ENCODE assay signal across 1 cellular context in genomic region chr19:51094696-51095279, GRCh38.
TF ChIP-seq lines count a peak whose summit lies in the region.

No MANE protein-coding gene starts in this region.

TF ChIP-seq in K562, 482 proteins besides CTCF, POLR2A, EP300 and RAD21:
- no peak for TF ChIP-seq ZNF584 (CRISPR knock-in tag; IDR thresholded peaks at IDR 0.05; ENCODE audit: low read depth)
- peak; percentile 30 for TF ChIP-seq ETV1 (tag; conservative IDR thresholded peaks at IDR 0.05; ENCODE audit: low read depth)
- peak in 1 of 2 experiments; percentile 53; a peak in 1 of 4 replicates for TF ChIP-seq MAZ (CRISPR knock-in tag; conservative IDR thresholded peaks at IDR 0.05 in 1 of 2, IDR thresholded peaks at IDR 0.05 in 1 of 2)
- TF ChIP-seq POLR2G (IDR thresholded peaks at IDR 0.05; ENCODE audit: low read depth, low read length): no peak
- no peak for TF ChIP-seq ZNF324 (CRISPR knock-in tag; IDR thresholded peaks at IDR 0.05)
- no peak for TF ChIP-seq MGA (IDR thresholded peaks at IDR 0.05)
- no peak for TF ChIP-seq KDM4B (IDR thresholded peaks at IDR 0.05; ENCODE audit: borderline replicate concordance in 2 of 2, low read depth in 1 of 2)
- no peak for TF ChIP-seq FOXK2 (conservative IDR thresholded peaks at IDR 0.05 in 1 of 2, IDR thresholded peaks at IDR 0.05 in 1 of 2; ENCODE audit: low read depth in 2 of 2)
- no peak for TF ChIP-seq DNMT1 (IDR thresholded peaks at IDR 0.05)
- TF ChIP-seq ZBTB7A (IDR thresholded peaks at IDR 0.05; ENCODE audit: borderline replicate concordance, control insufficient read depth, low read depth, low read length): peak; percentile 46; the same call in 1 of the 2 replicates
- TF ChIP-seq ARID2 (IDR thresholded peaks at IDR 0.05): 0 out of 2 replicates have a peak, but pooled peaks have one; percentile 54
- peak; percentile 67; the same call in 1 of the 2 replicates for TF ChIP-seq CC2D1A (IDR thresholded peaks at IDR 0.05)
- 0 out of 2 replicates have a peak, but pooled peaks have one; percentile 15 for TF ChIP-seq L3MBTL2 (IDR thresholded peaks at IDR 0.05)
- TF ChIP-seq CTCFL (IDR thresholded peaks at IDR 0.05; ENCODE audit: borderline replicate concordance, insufficient read depth, low read depth, low read length, poor library complexity, severe bottlenecking): peak; percentile 26
- TF ChIP-seq ZNF740 (CRISPR knock-in tag; IDR thresholded peaks at IDR 0.05): peak; percentile 94
- peak in 1 of 2 experiments; percentile 85; a peak in 2 of 4 replicates for TF ChIP-seq ZNF740 (tag; IDR thresholded peaks at IDR 0.05)
- no peak for TF ChIP-seq NBN (IDR thresholded peaks at IDR 0.05; ENCODE audit: low read depth)
- TF ChIP-seq ZNF398 (CRISPR knock-in tag; IDR thresholded peaks at IDR 0.05): no peak
- TF ChIP-seq LEF1 (IDR thresholded peaks at IDR 0.05): 0 out of 2 replicates have a peak, but pooled peaks have one; percentile 37
- 0 out of 2 replicates have a peak, but pooled peaks have one; percentile 17 for TF ChIP-seq JUND (IDR thresholded peaks at IDR 0.05; ENCODE audit: borderline replicate concordance, low read depth, low read length)
- TF ChIP-seq JUND (tag; IDR thresholded peaks at IDR 0.05; ENCODE audit: borderline replicate concordance, low read depth, low read length): no peak
- peak; percentile 74 for TF ChIP-seq VEZF1 (CRISPR knock-in tag; IDR thresholded peaks at IDR 0.05)
- peak; percentile 52 for TF ChIP-seq SMC3 (conservative IDR thresholded peaks at IDR 0.05; ENCODE audit: insufficient read depth, low read depth, low read length)
- TF ChIP-seq ZNF384 (IDR thresholded peaks at IDR 0.05; ENCODE audit: low read depth, low read length): peak; percentile 99
- TF ChIP-seq TCF7 (IDR thresholded peaks at IDR 0.05; ENCODE audit: borderline replicate concordance): peak; percentile 46; the same call in 1 of the 2 replicates
